In genomic region chr5:997001-997474, GRCh38 we compare ENCODE assay signal across 9 cellular contexts. TPM values are rescaled to one million over a fixed set of nuclear protein-coding genes. Genes with fewer than 3 reads are reported as not detected.
DNase-seq lines count a peak whose midpoint lies in the region; ATAC-seq lines count a peak whose summit lies in the region.
"Had no signal": no experiment of that assay in that cellular context is flagged by ENCODE, and none has a peak within 500 bp of the region (broad histone marks: within the 10 kb centered on the region; RNA-seq: fewer than 3 reads in every experiment).

No MANE protein-coding gene starts in this region.

- peaks cover 17% of the 10 kb centered on the region for H3K4me1 Mint-ChIP-seq in activated CD4-positive, alpha-beta memory T cell treated with anti-CD3 and anti-CD28 coated beads, Interleukin-2, amount 10 ng/mL, durations not matched to agents 7 days and 5 days

- peak; percentile 16 to 39 for DNase-seq in stimulated activated CD4-positive, alpha-beta T cell treated with anti-CD3 and anti-CD28 coated beads, Interleukin-2, amount 100 ng/mL, for 24 hours
- DNase-seq in stimulated activated CD4-positive, alpha-beta T cell treated with anti-CD3 and anti-CD28 coated beads, Interleukin-1b, Interleukin-23, amount 100 ng/mL, for 48 hours: no peak
- DNase-seq in activated CD4-positive, alpha-beta memory T cell treated with anti-CD3 and anti-CD28 coated beads, Interleukin-2, amount 10 ng/mL, durations not matched to agents 7 days and 5 days: peak; percentile 60
- DNase-seq in kidney glomerular epithelial cell (lab: John Stamatoyannopoulos, UW) (peak; percentile 23), aorta (peak; percentile 44 to 58)
- DNase-seq: NCI-H1105 treated with DMSO at 0.1 percent for 48 hours had no signal

- peaks cover 6% of the 10 kb centered on the region for H3K27me3 Mint-ChIP-seq in activated CD4-positive, alpha-beta memory T cell treated with anti-CD3 and anti-CD28 coated beads, Interleukin-2, amount 10 ng/mL, durations not matched to agents 7 days and 5 days

- WGBS in aorta, 2 donors: 39 to 40% methylated on average over 4 of the region's 4 CpGs

- no peaks in the 10 kb centered on the region for H3K36me3 Mint-ChIP-seq in activated CD4-positive, alpha-beta memory T cell treated with anti-CD3 and anti-CD28 coated beads, Interleukin-2, amount 10 ng/mL, durations not matched to agents 7 days and 5 days (ENCODE audit: low read depth)

- no peaks in the 10 kb centered on the region for H3K36me3 ChIP-seq in aorta (ENCODE audit: control insufficient read depth in 1 of 2, insufficient read depth in 2 of 2, low read length in 1 of 2)

- H3K27ac ChIP-seq in aorta (ENCODE audit: low read depth in 1 of 2, low read length in 2 of 2): no peak overlapping the region

- H3K4me3 Mint-ChIP-seq in activated CD4-positive, alpha-beta memory T cell treated with anti-CD3 and anti-CD28 coated beads, Interleukin-2, amount 10 ng/mL, durations not matched to agents 7 days and 5 days: peak overlapping the region; percentile 57

- intact Hi-C loops in aorta (cut with DNase I): no loop called here

- H3K9me3 ChIP-seq in aorta (ENCODE audit: control insufficient read depth, low read length): no peaks in the 10 kb centered on the region

- CTCF ChIA-PET in activated CD4-positive, alpha-beta memory T cell treated with anti-CD3 and anti-CD28 coated beads, Interleukin-2, amount 10 ng/mL, durations not matched to agents 7 days and 5 days (lab: Charles Lee): interaction anchor here (1.0 to 2.1 kb wide), 3 partner anchors 10 to 74 kb away, joined by 5 to 7 read pairs (median 6); no protein-coding TSS in a partner anchor

- H3K4me1 ChIP-seq in aorta (ENCODE audit: control insufficient read depth in 1 of 2, insufficient read depth in 2 of 2, low read length in 2 of 2): no peaks in the 10 kb centered on the region

- no peak overlapping the region for H3K4me3 ChIP-seq in aorta (ENCODE audit: low read length in 2 of 2)

- peak overlapping the region; percentile 50 for H3K27ac Mint-ChIP-seq in activated CD4-positive, alpha-beta memory T cell treated with anti-CD3 and anti-CD28 coated beads, Interleukin-2, amount 10 ng/mL, durations not matched to agents 7 days and 5 days

- POLR2A ChIA-PET in activated CD4-positive, alpha-beta memory T cell treated with anti-CD3 and anti-CD28 coated beads, Interleukin-2, amount 10 ng/mL, durations not matched to agents 7 days and 5 days (lab: Charles Lee): no interaction called here

- ATAC-seq in aorta (ENCODE audit: low FRiP score): no peak
- ATAC-seq in GM18517 (IDR thresholded peaks at IDR 0.05; ENCODE audit: unreplicated experiment): no peak
- ATAC-seq in HG03571 (IDR thresholded peaks at IDR 0.05; ENCODE audit: unreplicated experiment): no peak
- no peak for ATAC-seq in GM19395 (IDR thresholded peaks at IDR 0.05; ENCODE audit: unreplicated experiment)

- no peaks in the 10 kb centered on the region for H3K27me3 ChIP-seq in aorta (ENCODE audit: control insufficient read depth in 1 of 2, insufficient read depth in 2 of 2, low read length in 1 of 2)

- no peaks in the 10 kb centered on the region for H3K9me3 Mint-ChIP-seq in activated CD4-positive, alpha-beta memory T cell treated with anti-CD3 and anti-CD28 coated beads, Interleukin-2, amount 10 ng/mL, durations not matched to agents 7 days and 5 days

RNA-seq across cellular contexts. Expression of gene NKD2, which starts 11.6 kb away (rescaled TPM):
- 1 to 10 TPM; 3.6 to 3.7 TPM for total RNA-seq in activated CD4-positive, alpha-beta memory T cell treated with anti-CD3 and anti-CD28 coated beads, Interleukin-2, amount 10 ng/mL, durations not matched to agents 7 days and 5 days
- total RNA-seq in aorta: 1 to 10 TPM; 2.8 to 6.8 TPM
- under 1 TPM in 1 of 2 donors, not detected in 1; 0.10 TPM for polyA plus RNA-seq in aorta
